8 cellular contexts compared by ENCODE assay signal in the genomic region with DNA sequence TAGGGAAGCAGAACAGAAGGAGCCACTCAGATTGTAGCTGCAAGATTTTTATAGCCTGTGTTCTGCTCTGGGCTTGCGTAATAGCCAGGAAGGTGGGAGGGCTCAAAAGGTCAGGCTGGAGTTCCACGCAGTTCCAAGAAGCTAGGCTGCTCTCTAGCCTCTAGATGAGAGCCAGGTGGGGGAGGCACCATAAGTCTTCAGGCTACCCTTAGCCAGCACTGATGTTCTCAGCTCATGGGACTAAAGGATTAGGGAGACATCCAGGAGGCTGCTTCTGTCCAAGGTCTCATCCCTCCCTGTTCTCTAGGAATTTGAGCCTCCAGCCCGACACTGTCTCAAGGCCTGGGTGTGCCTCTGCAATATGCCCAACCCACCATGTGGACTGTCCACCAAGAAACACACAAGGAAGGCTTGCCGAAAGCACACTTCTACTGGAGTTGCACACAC. TPM values are rescaled to one million over a fixed set of nuclear protein-coding genes. Genes with fewer than 3 reads are reported as not detected.
A peak's percentile ranks its signal among the peaks of the same experiment; 100 is the strongest.
DNase-seq lines count a peak whose midpoint lies in the region; ATAC-seq and FAIRE-seq lines count a peak whose summit lies in the region.

No MANE protein-coding gene starts in this region.

- peak overlapping the region; percentile 77 to 99 for H3K27ac ChIP-seq in small intestine (ENCODE audit: low read depth in 1 of 2, low read length in 1 of 2)

- WGBS in small intestine, 3 donors = 14 to 29% (median 22%) methylated on average over 4 of the region's 4 CpGs

- no peaks in the 10 kb centered on the region for H3K27me3 Mint-ChIP-seq in activated T-helper 17 cell treated with anti-CD3 and anti-CD28 coated beads, Interleukin-2, amount 50 U/mL, for 72 hours

- H3K4me3 ChIP-seq in iPS-18c (ENCODE audit: insufficient read depth, low read depth, low read length) (peak overlapping the region; percentile 100; the same call in 1 of the 2 replicates), small intestine (ENCODE audit: low read depth in 1 of 2, low read length in 2 of 2) (peak overlapping the region in 1 of 2 donors; percentile 89)

- no peak for ATAC-seq in activated T-helper 17 cell treated with anti-CD3 and anti-CD28 coated beads, Interleukin-2, amount 50 U/mL, for 72 hours (replicated peaks)
- no peak for ATAC-seq in HG02623 (IDR thresholded peaks at IDR 0.05; ENCODE audit: unreplicated experiment)

- peak overlapping the region; percentile 96 for H3K4me3 Mint-ChIP-seq in activated T-helper 17 cell treated with anti-CD3 and anti-CD28 coated beads, Interleukin-2, amount 50 U/mL, for 72 hours

- peaks cover 0 to 18% of the 10 kb centered on the region in 2 donors for H3K36me3 ChIP-seq in small intestine (ENCODE audit: control insufficient read depth in 2 of 2, insufficient read depth in 2 of 2, low read length in 2 of 2)

- no peaks in the 10 kb centered on the region for H3K27me3 ChIP-seq in small intestine (ENCODE audit: control insufficient read depth in 2 of 2, insufficient read depth in 2 of 2, low read length in 2 of 2)

- H3K36me3 Mint-ChIP-seq in activated T-helper 17 cell treated with anti-CD3 and anti-CD28 coated beads, Interleukin-2, amount 50 U/mL, for 72 hours (ENCODE audit: low read depth) = peaks cover 17% of the 10 kb centered on the region

- peaks cover 2% of the 10 kb centered on the region for H3K9me3 ChIP-seq in iPS-18c (ENCODE audit: control insufficient read depth, insufficient read depth, low read length)
- H3K9me3 ChIP-seq in small intestine (ENCODE audit: control insufficient read depth, low read depth) = no peaks in the 10 kb centered on the region

- DNase-seq in SIG-M5 treated with dmso at 0.1 percent for 504 hours (lab: John Stamatoyannopoulos, UW; ENCODE audit: unreplicated experiment) (peak; percentile 75), SIG-M5 (lab: John Stamatoyannopoulos, UW) (no peak), small intestine (peak; percentile 92), SHP77 (lab: John Stamatoyannopoulos, UW) (no peak)
- DNase-seq in stimulated activated naive CD4-positive, alpha-beta T cell treated with Interleukin-2 at 50 U/mL for 16 hours (lab: John Stamatoyannopoulos, UW) = no peak

- H3K4me1 Mint-ChIP-seq in activated T-helper 17 cell treated with anti-CD3 and anti-CD28 coated beads, Interleukin-2, amount 50 U/mL, for 72 hours = peaks cover 19% of the 10 kb centered on the region

- peak overlapping the region; percentile 96 for H3K27ac Mint-ChIP-seq in activated T-helper 17 cell treated with anti-CD3 and anti-CD28 coated beads, Interleukin-2, amount 50 U/mL, for 72 hours

- H3K4me1 ChIP-seq in small intestine (ENCODE audit: control insufficient read depth in 2 of 2, insufficient read depth in 1 of 2, low read depth in 1 of 2, low read length in 1 of 2) = peaks cover 2 to 8% of the 10 kb centered on the region in 2 donors

- FAIRE-seq in small intestine (lab: Jason Lieb, UNC) = no peak

- no peaks in the 10 kb centered on the region for H3K9me3 Mint-ChIP-seq in activated T-helper 17 cell treated with anti-CD3 and anti-CD28 coated beads, Interleukin-2, amount 50 U/mL, for 72 hours

RNA-seq across cellular contexts. Expression of a gene that starts 1.7 kb away (rescaled TPM):
- 100 to 1,000 TPM in 1 of 2 donors, 10 to 100 TPM in 1; 56.8 to 105 TPM for total RNA-seq in activated T-helper 17 cell treated with anti-CD3 and anti-CD28 coated beads, Interleukin-2, amount 50 U/mL, for 72 hours
- polyA plus RNA-seq in small intestine = 100 to 1,000 TPM in 1 of 3 donors, 10 to 100 TPM in 2; 27.6 to 110 (median 65.4) TPM

RNA-seq across cellular contexts. Expression of a gene that starts 14.4 kb away (rescaled TPM):
- total RNA-seq in activated T-helper 17 cell treated with anti-CD3 and anti-CD28 coated beads, Interleukin-2, amount 50 U/mL, for 72 hours = under 1 TPM; 0.26 to 0.42 TPM
- 1 to 10 TPM in 1 of 3 donors, not detected in 2; 2.3 TPM for polyA plus RNA-seq in small intestine

RNA-seq across cellular contexts. Expression of a gene that starts 22.2 kb away (rescaled TPM):
- total RNA-seq in activated T-helper 17 cell treated with anti-CD3 and anti-CD28 coated beads, Interleukin-2, amount 50 U/mL, for 72 hours = 1,000 to 10,000 TPM; 1,357 to 2,653 TPM
- polyA plus RNA-seq in small intestine = 1,000 to 10,000 TPM in 1 of 3 donors, 100 to 1,000 TPM in 2; 196 to 1,168 (median 291) TPM

RNA-seq across cellular contexts. Expression of a gene that starts 39.2 kb away (rescaled TPM):
- total RNA-seq in activated T-helper 17 cell treated with anti-CD3 and anti-CD28 coated beads, Interleukin-2, amount 50 U/mL, for 72 hours = 10 to 100 TPM; 12.2 to 19.3 TPM
- 1 to 10 TPM in 2 of 3 donors, not detected in 1; 1.2 to 1.4 TPM for polyA plus RNA-seq in small intestine

RNA-seq across cellular contexts. Expression of a gene that starts 48.4 kb away (rescaled TPM):
- 10 to 100 TPM; 66.8 to 78.6 TPM for total RNA-seq in activated T-helper 17 cell treated with anti-CD3 and anti-CD28 coated beads, Interleukin-2, amount 50 U/mL, for 72 hours
- polyA plus RNA-seq in small intestine = 10 to 100 TPM in 2 of 3 donors, 1 to 10 TPM in 1; 5.4 to 34.8 (median 10.7) TPM

Comparison
In these comparisons a context has a peak if more than half of its experiments do, and no peak if none do; other contexts are left out.
1. DNase-seq: peak in SIG-M5 treated with dmso at 0.1 percent for 504 hours (single experiment) and small intestine (single experiment); none in SIG-M5 (single experiment), stimulated activated naive CD4-positive, alpha-beta T cell treated with Interleukin-2 at 50 U/mL for 16 hours (single experiment) and SHP77 (0 of 2).